Comparison of ENCODE assay signal across 8 cellular contexts in genomic region chr19:13151605-13152355, GRCh38. TPM values are rescaled to one million over a fixed set of nuclear protein-coding genes. Genes with fewer than 3 reads are reported as not detected.
DNase-seq lines count a peak whose midpoint lies in the region; ATAC-seq and TF ChIP-seq lines count a peak whose summit lies in the region.

No MANE protein-coding gene starts in this region.

- no peaks in the 10 kb centered on the region for H3K9me3 Mint-ChIP-seq in activated CD4-positive, alpha-beta memory T cell treated with anti-CD3 and anti-CD28 coated beads for 36 hours

- WGBS in right lobe of liver (ENCODE audit: insufficient coverage, low coverage, low lambda C conversion rate, missing lambda C conversion rate), result 0% methylated on average over 27 of the region's 71 CpGs

- peaks cover 3% of the 10 kb centered on the region for H3K27me3 Mint-ChIP-seq in activated CD4-positive, alpha-beta memory T cell treated with anti-CD3 and anti-CD28 coated beads for 36 hours

- POLR2A ChIA-PET in activated CD4-positive, alpha-beta memory T cell treated with anti-CD3 and anti-CD28 coated beads for 36 hours (lab: Charles Lee), result interaction anchor here (0.8 to 6.5 kb wide), 14 partner anchors 9 to 695 kb away, joined by 3 to 167 read pairs (median 5); partner anchors contain the start of genes JUNB, NACC1 and TRMT1

- CTCF ChIA-PET in activated CD4-positive, alpha-beta memory T cell treated with anti-CD3 and anti-CD28 coated beads for 36 hours (lab: Charles Lee), result interaction anchor here (1.0 to 1.6 kb wide), 10 partner anchors 12 to 186 kb away, joined by 3 to 10 read pairs (median 5); partner anchors contain the start of gene NACC1

- peak; percentile 97 for DNase-seq in BE2C
- peak; percentile 96 to 97 for DNase-seq in HL-60 (ENCODE audit: low read depth in 1 of 2, low spot score in 1 of 2)
- peak; percentile 98 for DNase-seq in NCI-H82 treated with DMSO at 0.1 percent for 48 hours (lab: John Stamatoyannopoulos, UW; ENCODE audit: unreplicated experiment)
- peak; percentile 98 for DNase-seq in activated CD4-positive, alpha-beta memory T cell treated with anti-CD3 and anti-CD28 coated beads for 36 hours
- DNase-seq in dermis blood vessel endothelial cell, result peak; percentile 98
- peak; percentile 97 to 98 (median 98) for DNase-seq in right lobe of liver
- peak; percentile 95 for DNase-seq in stimulated activated CD4-positive, alpha-beta T cell treated with anti-CD3 and anti-CD28 coated beads, Interleukin-4, amount 100 ng/mL, for 1 hour

- peak; percentile 98 for TF ChIP-seq POLR2A in right lobe of liver (IDR thresholded peaks at IDR 0.05)

- intact Hi-C loops in activated CD4-positive, alpha-beta memory T cell treated with anti-CD3 and anti-CD28 coated beads for 36 hours (cut with micrococcal nuclease), result loop anchor here (1.0 to 5.0 kb wide), 5 partner anchors 19 to 359 kb away; partner anchors contain the start of genes CALR, JUNB and TRMT1
- intact Hi-C loops in right lobe of liver (cut with DNase I), result no loop called here

- peak overlapping the region; percentile 97 for H3K27ac Mint-ChIP-seq in activated CD4-positive, alpha-beta memory T cell treated with anti-CD3 and anti-CD28 coated beads for 36 hours

- no peaks in the 10 kb centered on the region for H3K9me3 ChIP-seq in BE2C
- no peaks in the 10 kb centered on the region for H3K9me3 ChIP-seq in right lobe of liver

- ATAC-seq in GM19328 (IDR thresholded peaks at IDR 0.05; ENCODE audit: unreplicated experiment) (peak; percentile 47), right lobe of liver (peak; percentile 36 to 60 (median 52))

- peaks cover 39% of the 10 kb centered on the region for H3K36me3 Mint-ChIP-seq in activated CD4-positive, alpha-beta memory T cell treated with anti-CD3 and anti-CD28 coated beads for 36 hours

- H3K4me3 Mint-ChIP-seq in activated CD4-positive, alpha-beta memory T cell treated with anti-CD3 and anti-CD28 coated beads for 36 hours, result peak overlapping the region; percentile 99

- TF ChIP-seq CTCF in BE2C (IDR thresholded peaks at IDR 0.05; ENCODE audit: low read depth, low read length) (no peak), HL-60 (IDR thresholded peaks at IDR 0.05; ENCODE audit: insufficient read depth, low read length) (no peak), right lobe of liver (IDR thresholded peaks at IDR 0.05) (no peak)

- H3K4me1 ChIP-seq in BE2C, result peaks cover 11% of the 10 kb centered on the region
- peaks cover 0 to 20% (median 8%) of the 10 kb centered on the region in 4 donors for H3K4me1 ChIP-seq in right lobe of liver

- H3K27me3 ChIP-seq in BE2C, result no peaks in the 10 kb centered on the region
- no peaks in the 10 kb centered on the region for H3K27me3 ChIP-seq in HL-60 (ENCODE audit: insufficient read depth, poor library complexity, severe bottlenecking)
- no peaks in the 10 kb centered on the region for H3K27me3 ChIP-seq in right lobe of liver

- H3K27ac ChIP-seq in HL-60 (replicated peaks) (peak overlapping the region; percentile 97), right lobe of liver (peak overlapping the region; percentile 99)

- H3K4me3 ChIP-seq in BE2C (ENCODE audit: low read depth, low read length) (peak overlapping the region; percentile 99), HL-60 (replicated peaks; ENCODE audit: insufficient read depth, low read length) (peak overlapping the region; percentile 71), right lobe of liver (peak overlapping the region; percentile 83 to 88 (median 88))

- peaks cover 33% of the 10 kb centered on the region for H3K4me1 Mint-ChIP-seq in activated CD4-positive, alpha-beta memory T cell treated with anti-CD3 and anti-CD28 coated beads for 36 hours (ENCODE audit: low read depth)

- H3K36me3 ChIP-seq in BE2C (peaks cover 6% of the 10 kb centered on the region), right lobe of liver (no peaks in the 10 kb centered on the region)

RNA-seq across cellular contexts. Expression of gene IER2, which starts 1.6 kb away (rescaled TPM):
- polyA plus RNA-seq in BE2C (2012; ENCODE audit: insufficient read depth, insufficient read length, low read depth), result 291 TPM
- 100 to 1,000 TPM; 129 to 137 TPM for total RNA-seq in activated CD4-positive, alpha-beta memory T cell treated with anti-CD3 and anti-CD28 coated beads for 36 hours
- 25.5 and 30.8 TPM in 2 replicates for total RNA-seq in dermis blood vessel endothelial cell
- total RNA-seq in right lobe of liver, result 10 to 100 TPM; 19.1 to 86.6 (median 23.8) TPM

RNA-seq across cellular contexts. Expression of gene STX10, which starts 1.6 kb away (rescaled TPM):
- polyA plus RNA-seq in BE2C (2012; ENCODE audit: insufficient read depth, insufficient read length, low read depth), result 274 TPM
- total RNA-seq in activated CD4-positive, alpha-beta memory T cell treated with anti-CD3 and anti-CD28 coated beads for 36 hours, result 10 to 100 TPM; 65.5 to 66.3 TPM
- total RNA-seq in dermis blood vessel endothelial cell (69.9 and 84.6 TPM in 2 replicates), right lobe of liver (10 to 100 TPM; 18.2 to 41.5 (median 23.4) TPM)

RNA-seq across cellular contexts. Expression of gene NACC1, which starts 33.7 kb away (rescaled TPM):
- 97.8 TPM for polyA plus RNA-seq in BE2C (2012; ENCODE audit: insufficient read depth, insufficient read length, low read depth)
- total RNA-seq in activated CD4-positive, alpha-beta memory T cell treated with anti-CD3 and anti-CD28 coated beads for 36 hours, result 10 to 100 TPM; 89.8 to 90.9 TPM
- 35.9 and 136 TPM in 2 replicates for total RNA-seq in dermis blood vessel endothelial cell
- 10 to 100 TPM; 19.2 to 30.3 (median 26.4) TPM for total RNA-seq in right lobe of liver

RNA-seq across cellular contexts. Expression of gene TRMT1, which starts 35.2 kb away (rescaled TPM):
- 98.5 TPM for polyA plus RNA-seq in BE2C (2012; ENCODE audit: insufficient read depth, insufficient read length, low read depth)
- 10 to 100 TPM; 59.2 to 61.3 TPM for total RNA-seq in activated CD4-positive, alpha-beta memory T cell treated with anti-CD3 and anti-CD28 coated beads for 36 hours
- total RNA-seq in dermis blood vessel endothelial cell, result 44.7 and 47.0 TPM in 2 replicates
- 10 to 100 TPM; 15.0 to 20.5 (median 17.2) TPM for total RNA-seq in right lobe of liver

RNA-seq across cellular contexts. Expression of gene LYL1, which starts 49.1 kb away (rescaled TPM):
- 75.7 TPM for polyA plus RNA-seq in BE2C (2012; ENCODE audit: insufficient read depth, insufficient read length, low read depth)
- total RNA-seq in activated CD4-positive, alpha-beta memory T cell treated with anti-CD3 and anti-CD28 coated beads for 36 hours, result 1 to 10 TPM; 5.0 to 5.6 TPM
- total RNA-seq in dermis blood vessel endothelial cell (51.8 and 55.0 TPM in 2 replicates), right lobe of liver (1 to 10 TPM; 1.1 to 3.7 (median 2.3) TPM)

Comparison
In these comparisons a context has a peak if more than half of its experiments do, and no peak if none do; other contexts are left out.
1. Peak in every context shown above with its lines: DNase-seq, ATAC-seq, H3K4me3 ChIP-seq and H3K27ac ChIP-seq.